In the genomic region with DNA sequence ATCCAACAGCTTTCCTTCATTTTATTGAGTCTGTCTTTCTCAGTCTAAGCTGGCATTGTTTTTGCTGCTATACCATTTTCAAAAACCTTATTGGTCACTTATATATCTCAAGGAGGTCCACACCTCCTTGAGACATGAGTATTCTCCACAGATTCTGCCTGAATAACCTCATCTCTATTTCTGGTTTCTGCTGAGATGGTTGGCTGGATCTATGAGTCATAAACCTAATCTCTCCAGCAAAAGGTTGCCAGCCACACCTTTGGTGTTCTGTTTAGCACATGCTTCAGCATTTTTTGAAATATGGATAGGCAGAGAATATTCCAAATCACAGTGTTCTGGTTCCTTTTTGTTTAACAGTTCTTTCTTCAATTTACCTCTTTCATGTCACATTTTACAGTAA, we compare ENCODE assay signal across 14 cellular contexts. TPM values are rescaled to one million over a fixed set of nuclear protein-coding genes. Genes with fewer than 3 reads are reported as not detected.
DNase-seq lines count a peak whose midpoint lies in the region; ATAC-seq and TF ChIP-seq lines count a peak whose summit lies in the region.
"Had no signal": no experiment of that assay in that cellular context is flagged by ENCODE, and none has a peak within 500 bp of the region (broad histone marks: within the 10 kb centered on the region; RNA-seq: fewer than 3 reads in every experiment).

No MANE protein-coding gene starts in this region.

- H3K9me3 Mint-ChIP-seq in activated B cell treated with CpG ODN at 0.5 μM for 24 hours, result no peaks in the 10 kb centered on the region
- H3K9me3 Mint-ChIP-seq in stimulated activated effector memory CD8-positive, alpha-beta T cell treated with anti-CD3 and anti-CD28 coated beads, Interleukin-12 subunit alpha, Interleukin-12 subunit beta, amount 100 ng/mL, for 72 hours, result no peaks in the 10 kb centered on the region
- H3K9me3 Mint-ChIP-seq: activated CD4-positive, alpha-beta memory T cell treated with anti-CD3 and anti-CD28 coated beads for 36 hours; T-helper 1 cell treated with Interleukin-12 subunit alpha and Interleukin-12 subunit beta and Interleukin-4 antibody, amounts not matched to agents 30 μg/mL and 1 μg/mL, for 36 hours had no signal

- POLR2A ChIA-PET in activated B cell treated with CpG ODN at 0.5 μM for 24 hours (lab: Charles Lee), result no interaction called here

- ATAC-seq in GM19452 (IDR thresholded peaks at IDR 0.05; ENCODE audit: unreplicated experiment) (peak; percentile 56), HG03039 (IDR thresholded peaks at IDR 0.05; ENCODE audit: unreplicated experiment) (peak; percentile 60), activated B cell treated with CpG ODN at 0.5 μM for 24 hours (ENCODE audit: low read depth) (peak; percentile 65)
- ATAC-seq in stimulated activated effector memory CD8-positive, alpha-beta T cell treated with anti-CD3 and anti-CD28 coated beads, Interleukin-12 subunit alpha, Interleukin-12 subunit beta, amount 100 ng/mL, for 72 hours, result peak; percentile 31

- DNase-seq in activated B cell treated with CpG ODN at 0.5 μM for 24 hours (no peak), 8988T (no peak), mucosa of gallbladder (ENCODE audit: low spot score) (no peak), NCI-H1694 (lab: John Stamatoyannopoulos, UW) (no peak)
- no peak for DNase-seq in stimulated activated effector memory CD8-positive, alpha-beta T cell treated with anti-CD3 and anti-CD28 coated beads, Interleukin-12 subunit alpha, Interleukin-12 subunit beta, amount 100 ng/mL, for 72 hours (ENCODE audit: low spot score in 2 of 2)
- DNase-seq: activated CD4-positive, alpha-beta memory T cell treated with anti-CD3 and anti-CD28 coated beads for 36 hours; activated gamma-delta T cell treated with Interleukin-2 at 50 U/mL for 16 hours; central memory CD4-positive, alpha-beta T cell; Karpas-422 had no signal

- H3K4me3 Mint-ChIP-seq in activated B cell treated with CpG ODN at 0.5 μM for 24 hours, result no peak overlapping the region
- no peak overlapping the region for H3K4me3 Mint-ChIP-seq in stimulated activated effector memory CD8-positive, alpha-beta T cell treated with anti-CD3 and anti-CD28 coated beads, Interleukin-12 subunit alpha, Interleukin-12 subunit beta, amount 100 ng/mL, for 72 hours
- H3K4me3 Mint-ChIP-seq: activated CD4-positive, alpha-beta memory T cell treated with anti-CD3 and anti-CD28 coated beads for 36 hours; T-helper 1 cell treated with Interleukin-12 subunit alpha and Interleukin-12 subunit beta and Interleukin-4 antibody, amounts not matched to agents 30 μg/mL and 1 μg/mL, for 36 hours had no signal

- H3K4me1 Mint-ChIP-seq in activated B cell treated with CpG ODN at 0.5 μM for 24 hours, result peaks cover 6% of the 10 kb centered on the region
- peaks cover 5% of the 10 kb centered on the region for H3K4me1 Mint-ChIP-seq in stimulated activated effector memory CD8-positive, alpha-beta T cell treated with anti-CD3 and anti-CD28 coated beads, Interleukin-12 subunit alpha, Interleukin-12 subunit beta, amount 100 ng/mL, for 72 hours

- CTCF ChIA-PET in activated B cell treated with CpG ODN at 0.5 μM for 24 hours (lab: Charles Lee), result no interaction called here

- H3K36me3 Mint-ChIP-seq in activated B cell treated with CpG ODN at 0.5 μM for 24 hours (ENCODE audit: low read depth), result no peaks in the 10 kb centered on the region
- H3K36me3 Mint-ChIP-seq in stimulated activated effector memory CD8-positive, alpha-beta T cell treated with anti-CD3 and anti-CD28 coated beads, Interleukin-12 subunit alpha, Interleukin-12 subunit beta, amount 100 ng/mL, for 72 hours, result no peaks in the 10 kb centered on the region
- H3K36me3 Mint-ChIP-seq: activated CD4-positive, alpha-beta memory T cell treated with anti-CD3 and anti-CD28 coated beads for 36 hours had no signal

- no peak for TF ChIP-seq CTCF in activated B cell treated with CpG ODN at 0.5 μM for 24 hours (IDR thresholded peaks at IDR 0.05)

- no peak overlapping the region for H3K27ac Mint-ChIP-seq in activated B cell treated with CpG ODN at 0.5 μM for 24 hours
- H3K27ac Mint-ChIP-seq in stimulated activated effector memory CD8-positive, alpha-beta T cell treated with anti-CD3 and anti-CD28 coated beads, Interleukin-12 subunit alpha, Interleukin-12 subunit beta, amount 100 ng/mL, for 72 hours, result no peak overlapping the region
- H3K27ac Mint-ChIP-seq: activated CD4-positive, alpha-beta memory T cell treated with anti-CD3 and anti-CD28 coated beads for 36 hours; T-helper 1 cell treated with Interleukin-12 subunit alpha and Interleukin-12 subunit beta and Interleukin-4 antibody, amounts not matched to agents 30 μg/mL and 1 μg/mL, for 36 hours had no signal

- intact Hi-C loops in activated B cell treated with CpG ODN at 0.5 μM for 24 hours (cut with micrococcal nuclease), result no loop called here

- H3K27me3 Mint-ChIP-seq in activated B cell treated with CpG ODN at 0.5 μM for 24 hours, result no peaks in the 10 kb centered on the region

RNA-seq across cellular contexts. Expression of gene TMEM244, which starts 40.8 kb away (rescaled TPM):
- total RNA-seq in activated B cell treated with CpG ODN at 0.5 μM for 24 hours (not detected in 2 replicates), mucosa of gallbladder (not detected)
- total RNA-seq: activated CD4-positive, alpha-beta memory T cell treated with anti-CD3 and anti-CD28 coated beads for 36 hours; right atrium auricular region; subcutaneous adipose tissue had no signal
